17 cellular contexts compared by ENCODE assay signal in the genomic region with DNA sequence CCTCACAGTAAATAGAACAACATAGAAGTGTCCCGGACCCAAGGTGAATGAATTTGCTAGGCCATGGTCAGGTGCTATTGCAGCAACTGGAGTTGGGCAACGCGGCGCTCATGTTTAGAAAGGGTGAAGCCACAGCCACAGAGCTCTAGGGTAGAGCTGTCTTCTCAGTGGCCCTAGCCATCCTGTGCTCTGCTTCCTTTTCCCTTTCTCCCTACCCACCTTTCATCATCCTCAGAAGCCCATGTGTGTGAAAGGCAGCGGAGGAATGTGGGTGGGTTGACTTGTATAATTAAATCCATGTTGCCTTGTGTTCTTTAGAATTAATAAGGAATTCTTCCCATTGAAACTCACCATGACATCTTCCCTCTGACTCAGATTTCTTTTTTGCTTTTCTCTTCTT.
DNase-seq lines count a peak whose midpoint lies in the region; ATAC-seq and TF ChIP-seq lines count a peak whose summit lies in the region.
"Had no signal": no experiment of that assay in that cellular context is flagged by ENCODE, and none has a peak within 500 bp of the region (broad histone marks: within the 10 kb centered on the region; RNA-seq: fewer than 3 reads in every experiment).

No MANE protein-coding gene starts in this region.

- H2AFZ ChIP-seq in IMR-90 (replicated peaks; ENCODE audit: low read length, poor library complexity): peak overlapping the region; percentile 78
- peak overlapping the region; percentile 63 for H2AFZ ChIP-seq in osteoblast (ENCODE audit: low read length)

- H2AK9ac ChIP-seq in IMR-90 (replicated peaks; ENCODE audit: low read depth, low read length, poor library complexity): peak overlapping the region; percentile 87

- H3K9me3 ChIP-seq in IMR-90 (ENCODE audit: control insufficient read depth, insufficient read depth, low read length) (no peaks in the 10 kb centered on the region), osteoblast (ENCODE audit: low read depth, low read length) (no peaks in the 10 kb centered on the region)
- H3K9me3 ChIP-seq: pancreas had no signal

- peak overlapping the region; percentile 87 for H3K4ac ChIP-seq in IMR-90 (ENCODE audit: low read depth, low read length)

- peak overlapping the region; percentile 55 for H3K23ac ChIP-seq in IMR-90 (ENCODE audit: low read depth, low read length)

- no CpG with 5 or more reads among the region's 5 CpGs for WGBS in IMR-90 (ENCODE audit: extremely low coverage in 2 of 2, insufficient read length in 1 of 2), 2 experiments

- no peak for TF ChIP-seq CTCF in IMR-90 (conservative IDR thresholded peaks at IDR 0.05; ENCODE audit: low read depth, low read length)
- no peak for TF ChIP-seq CTCF in osteoblast (IDR thresholded peaks at IDR 0.05; ENCODE audit: extremely low read depth, low read depth, low read length)

- H3K9me1 ChIP-seq in IMR-90 (ENCODE audit: insufficient read depth, low read length): peaks cover 13% of the 10 kb centered on the region

- H2BK5ac ChIP-seq in IMR-90 (ENCODE audit: low read depth, low read length, poor library complexity, severe bottlenecking): peak overlapping the region; percentile 94

- H3K36me3 ChIP-seq in IMR-90 (ENCODE audit: control insufficient read depth, insufficient read depth, low read length): no peaks in the 10 kb centered on the region
- H3K36me3 ChIP-seq in osteoblast (ENCODE audit: insufficient read depth, low read length): no peaks in the 10 kb centered on the region
- H3K36me3 ChIP-seq: pancreas had no signal

- peak overlapping the region; percentile 74 for H3K18ac ChIP-seq in IMR-90 (ENCODE audit: low read depth, low read length)

- ATAC-seq in IMR-90 (ENCODE audit: low read depth) (peak; percentile 31), HG03196 (IDR thresholded peaks at IDR 0.05; ENCODE audit: unreplicated experiment) (no peak)

- H3K56ac ChIP-seq in IMR-90 (ENCODE audit: extremely low read depth, insufficient read depth, low read length): peak overlapping the region; percentile 72; the same call in 1 of the 2 replicates

- peak overlapping the region; percentile 99 for H2BK120ac ChIP-seq in IMR-90 (ENCODE audit: low read depth, low read length)

- peak; percentile 84 for DNase-seq in AG20443 (ENCODE audit: low spot score)
- DNase-seq in IMR-90: peak; percentile 89
- peak; percentile 17 for DNase-seq in epidermal melanocyte (ENCODE audit: insufficient read length, low spot score)
- DNase-seq in osteoblast (ENCODE audit: insufficient read length, low spot score, missing footprints): peak; percentile 62
- DNase-seq in posterior vena cava (ENCODE audit: low spot score): no peak
- DNase-seq in NCI-H2171 (lab: John Stamatoyannopoulos, UW): no peak
- no peak for DNase-seq in putamen (ENCODE audit: low spot score)
- DNase-seq: activated CD4-positive, alpha-beta T cell treated with anti-CD3 and anti-CD28 coated beads, Interleukin-2, amount 50 U/mL, for 48 hours; activated T-cell treated with anti-CD3 and anti-CD28 coated beads, Interleukin-2, amount 50 U/mL, for 48 hours; amygdala; CD4-positive, alpha-beta T cell; dorsolateral prefrontal cortex; foreskin melanocyte; NCI-H2107; pancreas; stimulated activated CD4-positive, alpha-beta T cell treated with anti-CD3 and anti-CD28 coated beads, Interleukin-12 subunit alpha, Interleukin-12 subunit beta, amount 100 ng/mL, for 4 hours had no signal

- no peak for TF ChIP-seq RAD21 in IMR-90 (IDR thresholded peaks at IDR 0.05; ENCODE audit: low read length)

- no peak overlapping the region for H3K4me2 ChIP-seq in IMR-90 (ENCODE audit: low read depth, low read length)
- peak overlapping the region; percentile 80 for H3K4me2 ChIP-seq in osteoblast (ENCODE audit: insufficient read depth, low read length)

- peak overlapping the region; percentile 44 for H3K27ac ChIP-seq in IMR-90 (ENCODE audit: insufficient read depth, low read length)
- H3K27ac ChIP-seq in osteoblast (ENCODE audit: low read depth, low read length): peak overlapping the region; percentile 98
- H3K27ac ChIP-seq: dorsolateral prefrontal cortex, pancreas had no signal

- H4K5ac ChIP-seq in IMR-90 (ENCODE audit: low read depth, low read length): peak overlapping the region; percentile 16; the same call in 1 of the 2 replicates

- H2AK5ac ChIP-seq in IMR-90 (ENCODE audit: low read depth, low read length): peak overlapping the region; percentile 83

- dilution Hi-C loops in IMR-90 (cut with HindIII; ENCODE audit: low sequenced_read_pairs, unreplicated experiment): no loop called here

- no peak for TF ChIP-seq POLR2A in IMR-90 (IDR thresholded peaks at IDR 0.05; ENCODE audit: low read depth, low read length)

- H3K9ac ChIP-seq in IMR-90 (ENCODE audit: low read depth, low read length): no peak overlapping the region

- peak overlapping the region; percentile 97; the same call in 2 of the 3 replicates for H2BK15ac ChIP-seq in IMR-90 (ENCODE audit: low read depth, low read length)

- H3K14ac ChIP-seq in IMR-90 (replicated peaks; ENCODE audit: low read depth, low read length): peak overlapping the region; percentile 56

- POLR2A ChIA-PET in IMR-90 (lab: Charles Lee; ENCODE audit: unreplicated experiment): no interaction called here

- peaks cover 0 to 4% of the 10 kb centered on the region in 2 experiments; a peak in 1 of 4 replicates for H3K79me1 ChIP-seq in IMR-90 (ENCODE audit: low read depth in 1 of 2, low read length in 2 of 2)

- in situ Hi-C loops in IMR-90 (cut with MboI; ENCODE audit: low sequenced_read_pairs): no loop called here

- no peaks in the 10 kb centered on the region for H3K27me3 ChIP-seq in IMR-90 (ENCODE audit: control insufficient read depth, insufficient read depth, low read length)
- H3K27me3 ChIP-seq in osteoblast (ENCODE audit: insufficient read depth, low read length): no peaks in the 10 kb centered on the region
- H3K27me3 ChIP-seq: dorsolateral prefrontal cortex, pancreas had no signal

- intact Hi-C loops in IMR-90 (cut with micrococcal nuclease): no loop called here
- intact Hi-C loops in posterior vena cava (cut with DNase I): no loop called here

- H3K79me2 ChIP-seq in osteoblast (ENCODE audit: insufficient read depth, low read length): no peaks in the 10 kb centered on the region

- BruUV-seq in IMR-90 (replicated peaks; lab: Mats Ljungman, UMichigan): no TSS peak

- peak overlapping the region; percentile 27 to 87; a peak in 3 of 4 replicates for H4K8ac ChIP-seq in IMR-90 (ENCODE audit: low read depth in 2 of 2, low read length in 2 of 2)

- H4K20me1 ChIP-seq in IMR-90 (ENCODE audit: insufficient read depth, low read length): no peaks in the 10 kb centered on the region
- H4K20me1 ChIP-seq in osteoblast (ENCODE audit: insufficient read depth, low read length): no peaks in the 10 kb centered on the region

- H3K4me3 ChIP-seq in IMR-90 (ENCODE audit: insufficient read depth, low read depth, low read length): no peak overlapping the region
- no peak overlapping the region for H3K4me3 ChIP-seq in osteoblast (ENCODE audit: insufficient read depth, low read length)
- H3K4me3 ChIP-seq: dorsolateral prefrontal cortex, pancreas had no signal

- CTCF ChIA-PET in IMR-90 (lab: Yijun Ruan, JAX): no interaction called here

- H3K4me1 ChIP-seq in IMR-90 (ENCODE audit: control insufficient read depth, insufficient read depth, low read length) (peaks cover 20% of the 10 kb centered on the region), osteoblast (ENCODE audit: insufficient read depth, low read length) (peaks cover 24% of the 10 kb centered on the region)
- H3K4me1 ChIP-seq: pancreas had no signal

- peak overlapping the region; percentile 97 for H4K91ac ChIP-seq in IMR-90 (ENCODE audit: insufficient read depth, low read depth, low read length)

- peak overlapping the region; percentile 96 for H2BK20ac ChIP-seq in IMR-90 (ENCODE audit: low read depth, low read length)

TF ChIP-seq in IMR-90, 13 proteins besides CTCF, POLR2A, EP300 and RAD21:
- TF ChIP-seq BHLHE40 (IDR thresholded peaks at IDR 0.05; ENCODE audit: low read depth, low read length): peak; percentile 24; the same call in 1 of the 2 replicates
- peak; percentile 72 for TF ChIP-seq CEBPB (IDR thresholded peaks at IDR 0.05; ENCODE audit: low read depth, low read length)
- TF ChIP-seq RCOR1 (IDR thresholded peaks at IDR 0.05; ENCODE audit: insufficient replicate concordance, low read length): no peak
- 0 out of 2 replicates have a peak, but pooled peaks have one; percentile 11 for TF ChIP-seq FOS (IDR thresholded peaks at IDR 0.05; ENCODE audit: low read depth, low read length)

Comparison
In these comparisons a context has a peak if more than half of its experiments do, and no peak if none do; other contexts are left out.
1. DNase-seq: peak in AG20443 (single experiment), IMR-90 (single experiment), epidermal melanocyte (single experiment) and osteoblast (single experiment); none in posterior vena cava (single experiment), NCI-H2171 (single experiment) and putamen (single experiment).